Comparison of ENCODE assay signal across 13 cellular contexts in genomic region chr11:126392638-126393023, GRCh38. TPM values are rescaled to one million over a fixed set of nuclear protein-coding genes. Genes with fewer than 3 reads are reported as not detected.
A peak's percentile ranks its signal among the peaks of the same experiment; 100 is the strongest.
DNase-seq lines count a peak whose midpoint lies in the region; ATAC-seq, FAIRE-seq and TF ChIP-seq lines count a peak whose summit lies in the region.
"Had no signal": no experiment of that assay in that cellular context is flagged by ENCODE, and none has a peak within 500 bp of the region (broad histone marks: within the 10 kb centered on the region; RNA-seq: fewer than 3 reads in every experiment).

No MANE protein-coding gene starts in this region.

- no peaks in the 10 kb centered on the region for H3K36me3 ChIP-seq in K562 (ENCODE audit: control insufficient read depth, insufficient read depth, low read length)
- H3K36me3 ChIP-seq in thyroid gland = no peaks in the 10 kb centered on the region
- no peaks in the 10 kb centered on the region for H3K36me3 ChIP-seq in psoas muscle (ENCODE audit: insufficient read depth in 1 of 2, low read depth in 1 of 2)

- POLR2A ChIA-PET in activated naive CD8-positive, alpha-beta T cell treated with anti-CD3 and anti-CD28 coated beads, Interleukin-2, amount 10 ng/mL, durations not matched to agents 7 days and 5 days (lab: Charles Lee) = no interaction called here
- POLR2A ChIA-PET in K562 (lab: Yijun Ruan, JAX) = interaction anchor here (0.6 kb wide), 1 partner anchor 321 kb away, joined by 3 read pairs; no protein-coding TSS in a partner anchor

- intact Hi-C loops in K562 (cut with micrococcal nuclease) = loop anchor here (1.0 to 5.0 kb wide), 2 partner anchors 45 to 82 kb away; no protein-coding TSS in a partner anchor
- intact Hi-C loops in thyroid gland (cut with DNase I) = no loop called here
- intact Hi-C loops in psoas muscle (cut with DNase I) = no loop called here

- H3K9me1 ChIP-seq in K562 (ENCODE audit: control insufficient read depth, insufficient read depth, low read length) = no peaks in the 10 kb centered on the region

- no peaks in the 10 kb centered on the region for H3K9me3 Mint-ChIP-seq in activated naive CD8-positive, alpha-beta T cell treated with anti-CD3 and anti-CD28 coated beads, Interleukin-2, amount 10 ng/mL, durations not matched to agents 7 days and 5 days
- no peaks in the 10 kb centered on the region for H3K9me3 Mint-ChIP-seq in activated naive CD8-positive, alpha-beta T cell treated with anti-CD3 and anti-CD28 coated beads for 36 hours
- H3K9me3 Mint-ChIP-seq: activated naive CD8-positive, alpha-beta T cell treated with anti-CD3 and anti-CD28 coated beads, Interleukin-2, amount 50 U/mL, for 24 hours had no signal

- no peaks in the 10 kb centered on the region for H3K79me2 ChIP-seq in K562 (ENCODE audit: control insufficient read depth, insufficient read depth, low read length)

- no peak for ATAC-seq in activated naive CD8-positive, alpha-beta T cell treated with anti-CD3 and anti-CD28 coated beads, Interleukin-2, amount 10 ng/mL, durations not matched to agents 7 days and 5 days (ENCODE audit: low read depth)
- ATAC-seq in K562 (no peak), HG03025 (IDR thresholded peaks at IDR 0.05; ENCODE audit: low FRiP score, unreplicated experiment) (no peak), psoas muscle (no peak)
- ATAC-seq: activated naive CD8-positive, alpha-beta T cell treated with anti-CD3 and anti-CD28 coated beads, Interleukin-2, amount 50 U/mL, for 24 hours; PC-3 had no signal

- no peaks in the 10 kb centered on the region for H3K36me3 Mint-ChIP-seq in activated naive CD8-positive, alpha-beta T cell treated with anti-CD3 and anti-CD28 coated beads, Interleukin-2, amount 10 ng/mL, durations not matched to agents 7 days and 5 days
- no peaks in the 10 kb centered on the region for H3K36me3 Mint-ChIP-seq in activated naive CD8-positive, alpha-beta T cell treated with anti-CD3 and anti-CD28 coated beads for 36 hours

- no peak overlapping the region for H3K4me2 ChIP-seq in K562 (ENCODE audit: insufficient read depth, low read length)
- H3K4me2 ChIP-seq: KMS-11 had no signal

- H2AFZ ChIP-seq in K562 (ENCODE audit: low read depth, low read length) = no peak overlapping the region

- H3K4me3 ChIP-seq in K562 (no peak overlapping the region), thyroid gland (replicated peaks in 1 of 3) (no peak overlapping the region), psoas muscle (no peak overlapping the region)

- TF ChIP-seq CTCF in K562 (IDR thresholded peaks at IDR 0.05 in 2 of 3, conservative IDR thresholded peaks at IDR 0.05 in 1 of 3; ENCODE audit: insufficient read depth in 2 of 3, low read depth in 1 of 3, low read length in 3 of 3) (no peak), thyroid gland (IDR thresholded peaks at IDR 0.05) (no peak), psoas muscle (IDR thresholded peaks at IDR 0.05) (no peak)

- no peak overlapping the region; a peak in 1 of 4 replicates for H3K9ac ChIP-seq in K562 (ENCODE audit: insufficient read depth in 1 of 2, low read depth in 2 of 2, low read length in 2 of 2)
- H3K9ac ChIP-seq: KMS-11 had no signal

- H3K27ac ChIP-seq in K562 (ENCODE audit: extremely low read depth, low read depth, low read length) (no peak overlapping the region), thyroid gland (peak overlapping the region in 2 of 3 donors; percentile 6 to 63), psoas muscle (no peak overlapping the region)
- H3K27ac ChIP-seq: KMS-11 had no signal

- CTCF ChIA-PET in K562 (lab: Yijun Ruan, JAX; ENCODE audit: low intra/inter-chr PET ratio) = interaction anchor here (3.1 kb wide), 1 partner anchor 82 kb away, joined by 27 read pairs; no protein-coding TSS in a partner anchor

- no TSS peak for BruUV-seq in K562 (replicated peaks; lab: Mats Ljungman, UMichigan)

- H3K4me1 Mint-ChIP-seq in activated naive CD8-positive, alpha-beta T cell treated with anti-CD3 and anti-CD28 coated beads, Interleukin-2, amount 10 ng/mL, durations not matched to agents 7 days and 5 days = peaks cover 6% of the 10 kb centered on the region
- peaks cover 4% of the 10 kb centered on the region for H3K4me1 Mint-ChIP-seq in activated naive CD8-positive, alpha-beta T cell treated with anti-CD3 and anti-CD28 coated beads for 36 hours

- in situ Hi-C loops in KBM-7 (cut with MboI; ENCODE audit: low pct_unique_long_range_greater_than_20kb, low sequenced_read_pairs) (no loop called here), K562 (cut with MboI) (no loop called here)

- WGBS in K562 (ENCODE audit: insufficient coverage, low coverage, missing lambda C conversion rate) = 39% methylated on average over 4 of the region's 4 CpGs
- WGBS in thyroid gland, 2 donors = 41 to 49% methylated on average over 4 of the region's 4 CpGs
- 39 to 68% (median 58%) methylated on average over 4 of the region's 4 CpGs for WGBS in psoas muscle, 3 donors

- no peaks in the 10 kb centered on the region for H3K27me3 ChIP-seq in K562 (ENCODE audit: control insufficient read depth in 2 of 2, insufficient read depth in 2 of 2, low read length in 2 of 2)
- no peaks in the 10 kb centered on the region for H3K27me3 ChIP-seq in thyroid gland
- H3K27me3 ChIP-seq in psoas muscle (ENCODE audit: insufficient read depth in 3 of 3, low read length in 2 of 3) = no peaks in the 10 kb centered on the region

- FAIRE-seq in K562 (lab: Jason Lieb, UNC) = no peak
- FAIRE-seq: A204.1 had no signal

- H3K9me3 ChIP-seq in K562 (replicated peaks; ENCODE audit: control insufficient read depth, insufficient read depth, low read depth, low read length) = no peaks in the 10 kb centered on the region
- no peaks in the 10 kb centered on the region for H3K9me3 ChIP-seq in thyroid gland
- no peaks in the 10 kb centered on the region for H3K9me3 ChIP-seq in psoas muscle

- no peak for DNase-seq in activated naive CD8-positive, alpha-beta T cell treated with anti-CD3 and anti-CD28 coated beads, Interleukin-2, amount 10 ng/mL, durations not matched to agents 7 days and 5 days
- DNase-seq in activated naive CD8-positive, alpha-beta T cell treated with anti-CD3 and anti-CD28 coated beads for 36 hours = no peak
- peak; percentile 99 for DNase-seq in KBM-7
- DNase-seq in K562 (ENCODE audit: extremely low read depth in 1 of 4, low spot score in 3 of 4) = no peak
- DNase-seq in thyroid gland = no peak
- no peak for DNase-seq in psoas muscle
- DNase-seq in cortex of kidney (lab: John Stamatoyannopoulos, UW) = no peak
- DNase-seq: activated naive CD8-positive, alpha-beta T cell treated with anti-CD3 and anti-CD28 coated beads, Interleukin-2, amount 50 U/mL, for 24 hours; HCEC 1CT; PC-3 had no signal

- TF ChIP-seq EP300 in K562 (IDR thresholded peaks at IDR 0.05; ENCODE audit: low read length) = no peak

- H3K27ac Mint-ChIP-seq in activated naive CD8-positive, alpha-beta T cell treated with anti-CD3 and anti-CD28 coated beads, Interleukin-2, amount 10 ng/mL, durations not matched to agents 7 days and 5 days = peak overlapping the region; percentile 45
- H3K27ac Mint-ChIP-seq in activated naive CD8-positive, alpha-beta T cell treated with anti-CD3 and anti-CD28 coated beads for 36 hours = no peak overlapping the region
- H3K27ac Mint-ChIP-seq: activated naive CD8-positive, alpha-beta T cell treated with anti-CD3 and anti-CD28 coated beads, Interleukin-2, amount 50 U/mL, for 24 hours had no signal

- no peak for TF ChIP-seq RAD21 in K562 (CRISPR knock-in tag; conservative IDR thresholded peaks at IDR 0.05 in 1 of 2, IDR thresholded peaks at IDR 0.05 in 1 of 2)

- H3K27me3 Mint-ChIP-seq in activated naive CD8-positive, alpha-beta T cell treated with anti-CD3 and anti-CD28 coated beads, Interleukin-2, amount 10 ng/mL, durations not matched to agents 7 days and 5 days = no peaks in the 10 kb centered on the region
- H3K27me3 Mint-ChIP-seq in activated naive CD8-positive, alpha-beta T cell treated with anti-CD3 and anti-CD28 coated beads for 36 hours = peaks cover 4% of the 10 kb centered on the region
- H3K27me3 Mint-ChIP-seq: activated naive CD8-positive, alpha-beta T cell treated with anti-CD3 and anti-CD28 coated beads, Interleukin-2, amount 50 U/mL, for 24 hours had no signal

- TF ChIP-seq POLR2A in K562 (conservative IDR thresholded peaks at IDR 0.05) (no peak), thyroid gland (IDR thresholded peaks at IDR 0.05) (no peak)

- H4K20me1 ChIP-seq in K562 (replicated peaks; ENCODE audit: control insufficient read depth, insufficient read depth, low read length) = peaks cover 9% of the 10 kb centered on the region; the same call in 1 of the 2 replicates

- no peaks in the 10 kb centered on the region; a peak in 4 of 5 replicates for H3K4me1 ChIP-seq in K562 (replicated peaks in 1 of 2; ENCODE audit: control insufficient read depth in 2 of 2, insufficient read depth in 2 of 2, low read length in 2 of 2)
- H3K4me1 ChIP-seq in thyroid gland = peaks cover 7 to 41% of the 10 kb centered on the region in 2 donors
- H3K4me1 ChIP-seq in psoas muscle = no peaks in the 10 kb centered on the region

- H3K4me3 Mint-ChIP-seq in activated naive CD8-positive, alpha-beta T cell treated with anti-CD3 and anti-CD28 coated beads, Interleukin-2, amount 10 ng/mL, durations not matched to agents 7 days and 5 days = peak overlapping the region; percentile 41
- H3K4me3 Mint-ChIP-seq in activated naive CD8-positive, alpha-beta T cell treated with anti-CD3 and anti-CD28 coated beads for 36 hours = no peak overlapping the region
- H3K4me3 Mint-ChIP-seq: activated naive CD8-positive, alpha-beta T cell treated with anti-CD3 and anti-CD28 coated beads, Interleukin-2, amount 50 U/mL, for 24 hours had no signal

RNA-seq across cellular contexts. Expression of gene ST3GAL4, which starts 37.1 kb away (rescaled TPM):
- total RNA-seq in activated naive CD8-positive, alpha-beta T cell treated with anti-CD3 and anti-CD28 coated beads, Interleukin-2, amount 10 ng/mL, durations not matched to agents 7 days and 5 days = 1 to 10 TPM; 6.3 to 8.5 TPM
- total RNA-seq in activated naive CD8-positive, alpha-beta T cell treated with anti-CD3 and anti-CD28 coated beads for 36 hours = 10 to 100 TPM; 10.6 to 11.8 TPM
- 11.3 and 26.5 TPM in 2 replicates for total RNA-seq in K562 (2011; cell fraction: chromatin; rRNA removed; ENCODE audit: low replicate concordance)
- 24.2 and 25.7 TPM in 2 replicates for total RNA-seq in K562 (2011; cell fraction: nucleolus; rRNA removed)
- total RNA-seq in K562 (2011; cell fraction: nucleoplasm; rRNA removed) = 22.4 and 23.4 TPM in 2 replicates
- total RNA-seq in K562 (2014; rRNA removed) (10.5 and 16.9 TPM in 2 replicates), K562 (2014; rRNA removed; fragmentation: Illumina TruSeq; extraction: Trizol) (6.2 and 8.2 TPM in 2 replicates), K562 (2015; rRNA removed; fragmentation: Illumina TruSeq; extraction: Trizol) (6.0 and 6.7 TPM in 2 replicates), K562 (2021) (13.7 and 15.2 TPM in 2 replicates), thyroid gland (10 to 100 TPM in 3 of 4 donors, 1 to 10 TPM in 1; 5.3 to 33.9 (median 26.4) TPM), psoas muscle (1 to 10 TPM; 4.1 to 9.3 (median 6.3) TPM)
- polyA plus RNA-seq in K562 (2011; rRNA removed) (10.7 and 15.4 TPM in 2 replicates), K562 (2014; fragmentation: Illumina TruSeq; extraction: Trizol) (17.8 and 22.9 TPM in 2 replicates), K562 (2014; fragmentation: Nextera tagmentation; extraction: Ambion mirVana) (under 1 TPM; 0.27 to 0.53 TPM), K562 (2014; rRNA removed) (13.8 and 16.7 TPM in 2 replicates), psoas muscle (1 to 10 TPM; 3.5 to 4.7 (median 3.6) TPM)
- polyA plus RNA-seq in K562 (2011; cell fraction: cytosol; rRNA removed) = 12.8 and 18.7 TPM in 2 replicates
- polyA plus RNA-seq in K562 (2011; cell fraction: nucleus; rRNA removed) = 10.4 and 18.7 TPM in 2 replicates
- polyA plus RNA-seq in K562 (2012) = 8.2 and 14.5 TPM in 2 replicates
- 2.6 and 6.2 TPM in 2 replicates for polyA minus RNA-seq in K562 (2011; rRNA and poly(A)+ RNA removed)
- polyA minus RNA-seq in K562 (2011; cell fraction: cytosol; rRNA and poly(A)+ RNA removed) = 7.9 and 8.3 TPM in 2 replicates
- polyA minus RNA-seq in K562 (2011; cell fraction: nucleus; rRNA and poly(A)+ RNA removed) = 3.8 and 5.3 TPM in 2 replicates

Comparison
In these comparisons a context has a peak if more than half of its experiments do, and no peak if none do; other contexts are left out.
1. H3K27ac ChIP-seq: peak in thyroid gland (2 of 3); none in K562 (single experiment) and psoas muscle (single experiment).